7 cellular contexts compared by ENCODE assay signal in the genomic region with DNA sequence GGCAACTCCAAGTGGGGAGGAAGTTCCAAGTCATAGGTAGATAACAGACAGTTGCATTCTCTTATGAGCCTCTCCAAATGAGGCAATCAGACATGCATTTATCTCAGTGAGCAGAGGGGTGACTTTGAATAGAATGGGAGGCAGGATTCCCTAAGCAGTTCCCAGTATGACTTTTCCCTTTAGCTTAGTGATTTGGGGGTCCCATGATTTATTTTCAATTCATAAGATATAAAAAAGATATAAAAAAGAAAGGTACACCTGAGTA. TPM values are rescaled to one million over a fixed set of nuclear protein-coding genes. Genes with fewer than 3 reads are reported as not detected.
A peak's percentile ranks its signal among the peaks of the same experiment; 100 is the strongest.
DNase-seq lines count a peak whose midpoint lies in the region; ATAC-seq, FAIRE-seq and TF ChIP-seq lines count a peak whose summit lies in the region.

No MANE protein-coding gene starts in this region.

- H3K36me3 Mint-ChIP-seq in T-cell = no peaks in the 10 kb centered on the region

- RAD21 ChIA-PET in HCT116 (lab: Charles Lee; ENCODE audit: low non-redundant PET in 1 of 2, low total read pairs in 2 of 2, uncharacterized antibody in 2 of 2, unreplicated experiment in 2 of 2) = no interaction called here

- H3K4me3 ChIP-seq in HCT116 (replicated peaks in 1 of 2; ENCODE audit: low read depth in 1 of 2, low read length in 2 of 2) = peak overlapping the region; percentile 77 to 80
- H3K4me3 ChIP-seq in fibroblast of villous mesenchyme (ENCODE audit: low read depth, low read length) = peak overlapping the region; percentile 83
- peak overlapping the region; percentile 87 to 91 (median 90) for H3K4me3 ChIP-seq in skeletal muscle tissue (ENCODE audit: low read length in 3 of 3)

- H4K20me1 ChIP-seq in HCT116 (ENCODE audit: insufficient read depth) = no peaks in the 10 kb centered on the region

- peak overlapping the region; percentile 20 to 100 for H3K27ac Mint-ChIP-seq in T-cell

- H3K27ac ChIP-seq in HCT116 (ENCODE audit: low read depth, low read length) (peak overlapping the region; percentile 83), skeletal muscle tissue (ENCODE audit: low read depth, low read length) (no peak overlapping the region)

- H3K9ac ChIP-seq in HCT116 (ENCODE audit: low read length) (peak overlapping the region; percentile 83), skeletal muscle tissue (ENCODE audit: low read depth in 1 of 3, low read length in 3 of 3) (peak overlapping the region in 2 of 3 donors; percentile 94 to 95)

- H3K9me3 ChIP-seq in HCT116 (ENCODE audit: control insufficient read depth in 1 of 2, insufficient read depth in 1 of 2, low read depth in 1 of 2, low read length in 2 of 2) = no peaks in the 10 kb centered on the region
- H3K9me3 ChIP-seq in skeletal muscle tissue (ENCODE audit: control insufficient read depth in 3 of 3, low read length in 3 of 3) = no peaks in the 10 kb centered on the region

- DNase-seq in HCT116 (ENCODE audit: low read depth, low spot score) (no peak), T-cell (no peak), fibroblast of villous mesenchyme (ENCODE audit: low read depth) (no peak), GF-D8 (lab: John Stamatoyannopoulos, UW) (no peak), RCC 7860 (ENCODE audit: low spot score) (no peak)

- intact Hi-C loops in HCT116 (cut with micrococcal nuclease) = loop anchor here (5.0 kb wide), 1 partner anchor 377 kb away; a partner anchor contains a TSS

- peak overlapping the region; percentile 100 for H3K4me3 Mint-ChIP-seq in T-cell

- POLR2A ChIA-PET in HCT116 (lab: Charles Lee) = no interaction called here
- POLR2A ChIA-PET in T-cell (lab: Charles Lee) = no interaction called here

- H3K36me3 ChIP-seq in HCT116 (ENCODE audit: control insufficient read depth in 1 of 2, insufficient read depth in 2 of 2, low read length in 2 of 2) (peaks cover 0 to 5% of the 10 kb centered on the region in 2 experiments; a peak in 1 of 4 replicates), skeletal muscle tissue (ENCODE audit: control insufficient read depth in 3 of 3, insufficient read depth in 3 of 3, low read length in 3 of 3) (peaks cover 1 to 6% (median 2%) of the 10 kb centered on the region in 3 donors)

- BruUV-seq in HCT116 (replicated peaks; lab: Mats Ljungman, UMichigan) = no TSS peak

- H3K27me3 Mint-ChIP-seq in T-cell = no peaks in the 10 kb centered on the region

- H3K27me3 ChIP-seq in HCT116 (ENCODE audit: insufficient read depth, low read length) = no peaks in the 10 kb centered on the region
- no peaks in the 10 kb centered on the region for H3K27me3 ChIP-seq in skeletal muscle tissue (ENCODE audit: control insufficient read depth in 3 of 3, insufficient read depth in 3 of 3, low read length in 3 of 3)

- no peaks in the 10 kb centered on the region for H3K9me2 ChIP-seq in HCT116 (ENCODE audit: insufficient read depth)

- H3K79me2 ChIP-seq in HCT116 (ENCODE audit: insufficient read depth, low read length) = peaks cover 26% of the 10 kb centered on the region

- peaks cover 9 to 26% of the 10 kb centered on the region in 2 experiments for H3K4me1 ChIP-seq in HCT116 (ENCODE audit: control insufficient read depth in 1 of 2, insufficient read depth in 2 of 2, low read length in 2 of 2)
- H3K4me1 ChIP-seq in skeletal muscle tissue (ENCODE audit: control insufficient read depth in 3 of 3, insufficient read depth in 3 of 3, low read length in 3 of 3) = peaks cover 4 to 7% (median 4%) of the 10 kb centered on the region in 3 donors

- no peaks in the 10 kb centered on the region for H3K9me3 Mint-ChIP-seq in T-cell

- no peak for TF ChIP-seq POLR2A in HCT116 (IDR thresholded peaks at IDR 0.05; ENCODE audit: borderline replicate concordance, extremely low read depth, insufficient read depth, insufficient read length)

- H3K4me2 ChIP-seq in HCT116 (ENCODE audit: low read length) = peak overlapping the region; percentile 82

- TF ChIP-seq CTCF in HCT116 (IDR thresholded peaks at IDR 0.05 in 2 of 3, conservative IDR thresholded peaks at IDR 0.05 in 1 of 3; ENCODE audit: borderline replicate concordance in 1 of 3, insufficient read depth in 1 of 3, low read depth in 2 of 3, low read length in 2 of 3) (no peak), fibroblast of villous mesenchyme (IDR thresholded peaks at IDR 0.05; ENCODE audit: insufficient read depth, low read depth, low read length) (no peak)

- no peak for TF ChIP-seq RAD21 in HCT116 (IDR thresholded peaks at IDR 0.05; ENCODE audit: low read depth)

- ATAC-seq in HCT116 (peak; percentile 7; the same call in 1 of the 2 replicates), T-cell (replicated peaks in 1 of 4) (no peak), HG03108 (IDR thresholded peaks at IDR 0.05; ENCODE audit: unreplicated experiment) (no peak)

- FAIRE-seq in RCC 7860 (lab: Jason Lieb, UNC) = no peak

- peaks cover 21 to 37% (median 35%) of the 10 kb centered on the region in 3 donors for H3K4me1 Mint-ChIP-seq in T-cell

- CTCF ChIA-PET in HCT116 (lab: Charles Lee) = no interaction called here
- CTCF ChIA-PET in T-cell (lab: Charles Lee) = interaction anchor here (0.9 to 1.1 kb wide), 2 partner anchors 21 kb away, joined by 3 to 4 read pairs; no protein-coding TSS in a partner anchor

- H2AFZ ChIP-seq in HCT116 (ENCODE audit: low read depth, low read length, poor library complexity, severe bottlenecking) = no peak overlapping the region

TF ChIP-seq in HCT116, 20 proteins besides CTCF, POLR2A, EP300 and RAD21:
- no peak for TF ChIP-seq FOSL1 (IDR thresholded peaks at IDR 0.05; ENCODE audit: low read depth)
- TF ChIP-seq CBX3 (IDR thresholded peaks at IDR 0.05; ENCODE audit: low read depth) = no peak
- no peak for TF ChIP-seq ELF1 (IDR thresholded peaks at IDR 0.05; ENCODE audit: borderline replicate concordance, low read depth)
- TF ChIP-seq EGR1 (IDR thresholded peaks at IDR 0.05; ENCODE audit: low read depth) = no peak
- TF ChIP-seq POLR2AphosphoS5 (IDR thresholded peaks at IDR 0.05; ENCODE audit: low read depth, low read length) = no peak
- TF ChIP-seq, protein P1, sequence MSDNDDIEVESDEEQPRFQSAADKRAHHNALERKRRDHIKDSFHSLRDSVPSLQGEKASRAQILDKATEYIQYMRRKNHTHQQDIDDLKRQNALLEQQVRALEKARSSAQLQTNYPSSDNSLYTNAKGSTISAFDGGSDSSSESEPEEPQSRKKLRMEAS (IDR thresholded peaks at IDR 0.05) = no peak
- TF ChIP-seq EZH2phosphoT487 (IDR thresholded peaks at IDR 0.05; ENCODE audit: borderline replicate concordance) = no peak
- TF ChIP-seq, protein P2, sequence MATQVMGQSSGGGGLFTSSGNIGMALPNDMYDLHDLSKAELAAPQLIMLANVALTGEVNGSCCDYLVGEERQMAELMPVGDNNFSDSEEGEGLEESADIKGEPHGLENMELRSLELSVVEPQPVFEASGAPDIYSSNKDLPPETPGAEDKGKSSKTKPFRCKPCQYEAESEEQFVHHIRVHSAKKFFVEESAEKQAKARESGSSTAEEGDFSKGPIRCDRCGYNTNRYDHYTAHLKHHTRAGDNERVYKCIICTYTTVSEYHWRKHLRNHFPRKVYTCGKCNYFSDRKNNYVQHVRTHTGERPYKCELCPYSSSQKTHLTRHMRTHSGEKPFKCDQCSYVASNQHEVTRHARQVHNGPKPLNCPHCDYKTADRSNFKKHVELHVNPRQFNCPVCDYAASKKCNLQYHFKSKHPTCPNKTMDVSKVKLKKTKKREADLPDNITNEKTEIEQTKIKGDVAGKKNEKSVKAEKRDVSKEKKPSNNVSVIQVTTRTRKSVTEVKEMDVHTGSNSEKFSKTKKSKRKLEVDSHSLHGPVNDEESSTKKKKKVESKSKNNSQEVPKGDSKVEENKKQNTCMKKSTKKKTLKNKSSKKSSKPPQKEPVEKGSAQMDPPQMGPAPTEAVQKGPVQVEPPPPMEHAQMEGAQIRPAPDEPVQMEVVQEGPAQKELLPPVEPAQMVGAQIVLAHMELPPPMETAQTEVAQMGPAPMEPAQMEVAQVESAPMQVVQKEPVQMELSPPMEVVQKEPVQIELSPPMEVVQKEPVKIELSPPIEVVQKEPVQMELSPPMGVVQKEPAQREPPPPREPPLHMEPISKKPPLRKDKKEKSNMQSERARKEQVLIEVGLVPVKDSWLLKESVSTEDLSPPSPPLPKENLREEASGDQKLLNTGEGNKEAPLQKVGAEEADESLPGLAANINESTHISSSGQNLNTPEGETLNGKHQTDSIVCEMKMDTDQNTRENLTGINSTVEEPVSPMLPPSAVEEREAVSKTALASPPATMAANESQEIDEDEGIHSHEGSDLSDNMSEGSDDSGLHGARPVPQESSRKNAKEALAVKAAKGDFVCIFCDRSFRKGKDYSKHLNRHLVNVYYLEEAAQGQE (IDR thresholded peaks at IDR 0.05; ENCODE audit: low read depth) = no peak
- TF ChIP-seq JUND (IDR thresholded peaks at IDR 0.05) = no peak
TF ChIP-seq in HCT116: peak in this region for 0.

RNA-seq across cellular contexts. Expression of a gene that starts 0.8 kb away (rescaled TPM):
- 19.6 TPM for total RNA-seq in HCT116 (2021; ENCODE audit: unreplicated experiment)
- 6.9 and 9.1 TPM in 2 replicates for polyA plus RNA-seq in HCT116 (2012)
- total RNA-seq in T-cell = 10 to 100 TPM; 19.3 to 29.4 (median 27.7) TPM
- 28.3 and 41.0 TPM in 2 replicates for total RNA-seq in fibroblast of villous mesenchyme
- total RNA-seq in skeletal muscle tissue = 20.4 TPM

RNA-seq across cellular contexts. Expression of a gene that starts 42.1 kb away (rescaled TPM):
- total RNA-seq in HCT116 (2021; ENCODE audit: unreplicated experiment) = not detected
- not detected in 2 replicates for polyA plus RNA-seq in HCT116 (2012)
- total RNA-seq in T-cell = not detected
- not detected in 2 replicates for total RNA-seq in fibroblast of villous mesenchyme
- total RNA-seq in skeletal muscle tissue = 2.1 TPM
